ENCODE assay signal across 12 cellular contexts in genomic region chr22:24485608-24486007, GRCh38. TPM values are rescaled to one million over a fixed set of nuclear protein-coding genes. Genes with fewer than 3 reads are reported as not detected.
A peak's percentile ranks its signal among the peaks of the same experiment; 100 is the strongest.
DNase-seq lines count a peak whose midpoint lies in the region; ATAC-seq and TF ChIP-seq lines count a peak whose summit lies in the region.
"Had no signal": no experiment of that assay in that cellular context is flagged by ENCODE, and none has a peak within 500 bp of the region (broad histone marks: within the 10 kb centered on the region; RNA-seq: fewer than 3 reads in every experiment).

No MANE protein-coding gene starts in this region.

- H3K9me2 ChIP-seq in DOHH2 (replicated peaks; ENCODE audit: control insufficient read depth, low read length) (no peaks in the 10 kb centered on the region), MM.1S (replicated peaks; ENCODE audit: insufficient read depth, low read length) (no peaks in the 10 kb centered on the region)

- no peak for ATAC-seq in HG02938 (IDR thresholded peaks at IDR 0.05; ENCODE audit: unreplicated experiment)

- DNase-seq in MM.1S (peak; percentile 20), brain microvascular endothelial cell (no peak), myocyte (ENCODE audit: low read depth) (peak; percentile 36), cerebellar nuclear complex (lab: John Stamatoyannopoulos, UW) (no peak), GDM1 (lab: John Stamatoyannopoulos, UW) (no peak), NOMO-1 (lab: John Stamatoyannopoulos, UW; ENCODE audit: unreplicated experiment in 2 of 2) (no peak)
- DNase-seq: activated CD4-positive, alpha-beta T cell treated with anti-CD3 and anti-CD28 coated beads, Interleukin-2, amount 10 ng/mL, durations not matched to agents 7 days and 5 days; Caco-2; effector CD8-positive, alpha-beta T cell; KG1 had no signal

- no peak overlapping the region for H3K27ac ChIP-seq in DOHH2 (ENCODE audit: low read depth, low read length)
- H3K27ac ChIP-seq in MM.1S (ENCODE audit: low read length) = no peak overlapping the region
- no peak overlapping the region for H3K27ac ChIP-seq in brain microvascular endothelial cell

- H4K20me1 ChIP-seq in DOHH2 (ENCODE audit: control insufficient read depth, insufficient read depth, low read depth, low read length) (no peaks in the 10 kb centered on the region), MM.1S (ENCODE audit: insufficient read depth, low read length) (no peaks in the 10 kb centered on the region)

- peaks cover 7% of the 10 kb centered on the region; the same call in 1 of the 2 replicates for H3K4me1 ChIP-seq in DOHH2 (ENCODE audit: control insufficient read depth, low read length)
- no peaks in the 10 kb centered on the region for H3K4me1 ChIP-seq in MM.1S (ENCODE audit: low read length)

- H3F3A ChIP-seq in DOHH2 (ENCODE audit: control insufficient read depth, insufficient read depth) (no peaks in the 10 kb centered on the region), MM.1S (ENCODE audit: insufficient read depth, low read length) (no peaks in the 10 kb centered on the region)

- H3K9ac ChIP-seq in MM.1S (ENCODE audit: low read length) = no peak overlapping the region

- in situ Hi-C loops in brain microvascular endothelial cell (cut with HindIII; ENCODE audit: low pct_ligation_motif_present, low sequenced_read_pairs) = no loop called here

- H3K27me3 ChIP-seq in DOHH2 (ENCODE audit: control insufficient read depth, low read length) (no peaks in the 10 kb centered on the region), MM.1S (replicated peaks; ENCODE audit: insufficient read depth, low read length) (no peaks in the 10 kb centered on the region), brain microvascular endothelial cell (replicated peaks) (no peaks in the 10 kb centered on the region)

- no peak overlapping the region for H2AFZ ChIP-seq in MM.1S (ENCODE audit: low read length)

- H3K4me2 ChIP-seq in DOHH2 (ENCODE audit: low read length) (no peak overlapping the region), MM.1S (ENCODE audit: low read depth, low read length) (no peak overlapping the region)

- TF ChIP-seq CTCF in DOHH2 (IDR thresholded peaks at IDR 0.05; ENCODE audit: low read depth, low read length, poor library complexity, severe bottlenecking) (peak; percentile 42), MM.1S (IDR thresholded peaks at IDR 0.05; ENCODE audit: low read length) (peak; percentile 37), brain microvascular endothelial cell (IDR thresholded peaks at IDR 0.05; ENCODE audit: low read depth, low read length, missing control alignments) (peak; percentile 22)

- H3K79me2 ChIP-seq in DOHH2 (ENCODE audit: control insufficient read depth, low read length) (no peaks in the 10 kb centered on the region), MM.1S (ENCODE audit: low read length) (no peaks in the 10 kb centered on the region)

- no peaks in the 10 kb centered on the region for H3K36me3 ChIP-seq in DOHH2 (ENCODE audit: control insufficient read depth, low read length)
- no peaks in the 10 kb centered on the region for H3K36me3 ChIP-seq in MM.1S (replicated peaks; ENCODE audit: insufficient read depth, low read length)
- no peaks in the 10 kb centered on the region for H3K36me3 ChIP-seq in brain microvascular endothelial cell (replicated peaks)

- H3K9me3 ChIP-seq in DOHH2 (ENCODE audit: control insufficient read depth, insufficient read depth, low read length) (no peaks in the 10 kb centered on the region), MM.1S (replicated peaks; ENCODE audit: insufficient read depth, low read length) (no peaks in the 10 kb centered on the region)
- H3K9me3 ChIP-seq: Caco-2 had no signal

- no peak overlapping the region for H3K4me3 ChIP-seq in DOHH2 (ENCODE audit: low read length)
- H3K4me3 ChIP-seq in MM.1S (ENCODE audit: low read length) = no peak overlapping the region
- H3K4me3 ChIP-seq in brain microvascular endothelial cell (ENCODE audit: low read depth, low read length) = no peak overlapping the region

RNA-seq across cellular contexts. Expression of gene UPB1, which starts 9.5 kb away (rescaled TPM):
- 0.31 TPM in 1 of 2 replicates, not detected in the other for total RNA-seq in myocyte
- polyA plus RNA-seq in myocyte (2012) = 0.03 TPM

RNA-seq across cellular contexts. Expression of gene ADORA2A, which starts 58.2 kb away (rescaled TPM):
- 1.1 and 6.4 TPM in 2 replicates for total RNA-seq in myocyte
- polyA plus RNA-seq in myocyte (2012) = 1.1 TPM

Comparison
In these comparisons a context has a peak if more than half of its experiments do, and no peak if none do; other contexts are left out.
1. DNase-seq: peak in MM.1S (single experiment) and myocyte (single experiment); none in brain microvascular endothelial cell (single experiment), cerebellar nuclear complex (0 of 2), GDM1 (single experiment) and NOMO-1 (0 of 2).
2. Peak in every context shown above with its lines, with median percentiles within 50 percentile points of each other: CTCF ChIP-seq.